In the genomic region with DNA sequence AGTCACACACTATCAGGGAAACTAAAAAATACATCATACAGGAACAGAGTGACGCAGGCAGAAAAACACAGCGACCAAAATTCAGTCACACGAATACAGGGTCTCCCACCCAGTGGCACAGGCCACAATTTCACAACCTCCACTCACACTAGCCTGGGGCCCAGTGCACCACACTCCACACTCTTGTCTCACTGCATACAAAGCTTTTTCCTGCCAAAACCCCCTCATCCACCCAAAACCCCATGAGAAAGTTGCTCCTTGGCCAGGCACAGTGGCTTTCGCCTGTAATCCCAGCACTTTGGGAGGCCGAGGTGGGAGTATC, we compare ENCODE assay signal across 1 cellular context.
TF ChIP-seq lines count a peak whose summit lies in the region.

No MANE protein-coding gene starts in this region.

TF ChIP-seq in A549, 52 proteins besides CTCF, POLR2A, EP300 and RAD21 (continued from another document):
- TF ChIP-seq, protein P1, sequence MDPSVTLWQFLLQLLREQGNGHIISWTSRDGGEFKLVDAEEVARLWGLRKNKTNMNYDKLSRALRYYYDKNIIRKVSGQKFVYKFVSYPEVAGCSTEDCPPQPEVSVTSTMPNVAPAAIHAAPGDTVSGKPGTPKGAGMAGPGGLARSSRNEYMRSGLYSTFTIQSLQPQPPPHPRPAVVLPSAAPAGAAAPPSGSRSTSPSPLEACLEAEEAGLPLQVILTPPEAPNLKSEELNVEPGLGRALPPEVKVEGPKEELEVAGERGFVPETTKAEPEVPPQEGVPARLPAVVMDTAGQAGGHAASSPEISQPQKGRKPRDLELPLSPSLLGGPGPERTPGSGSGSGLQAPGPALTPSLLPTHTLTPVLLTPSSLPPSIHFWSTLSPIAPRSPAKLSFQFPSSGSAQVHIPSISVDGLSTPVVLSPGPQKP (IDR thresholded peaks at IDR 0.05; ENCODE audit: low read depth, low read length) = no peak
- TF ChIP-seq KDM5A (IDR thresholded peaks at IDR 0.05) = no peak
- no peak for TF ChIP-seq FOSB (CRISPR knock-in tag; IDR thresholded peaks at IDR 0.05)
- TF ChIP-seq ZC3H11A (IDR thresholded peaks at IDR 0.05) = no peak
- no peak for TF ChIP-seq CEBPB (IDR thresholded peaks at IDR 0.05)
TF ChIP-seq in A549: peak in this region for 0.
